ENCODE assay signal across 12 cellular contexts in genomic region chr20:32982617-32983458, GRCh38. TPM values are rescaled to one million over a fixed set of nuclear protein-coding genes. Genes with fewer than 3 reads are reported as not detected.
A peak's percentile ranks its signal among the peaks of the same experiment; 100 is the strongest.
DNase-seq lines count a peak whose midpoint lies in the region; ATAC-seq and TF ChIP-seq lines count a peak whose summit lies in the region.
"Had no signal": no experiment of that assay in that cellular context is flagged by ENCODE, and none has a peak within 500 bp of the region (broad histone marks: within the 10 kb centered on the region; RNA-seq: fewer than 3 reads in every experiment).

No MANE protein-coding gene starts in this region.

- no peak for TF ChIP-seq CTCF in dorsolateral prefrontal cortex (IDR thresholded peaks at IDR 0.05 in 54 of 56, conservative IDR thresholded peaks at IDR 0.05 in 2 of 56; ENCODE audit: low read depth in 1 of 56, partially characterized antibody in 56 of 56)

- peak overlapping the region in 58 of 59 donors; percentile 21 to 95 (median 84) for H3K27ac ChIP-seq in dorsolateral prefrontal cortex
- H3K27ac ChIP-seq: foreskin keratinocyte had no signal

- H3K27me3 ChIP-seq in dorsolateral prefrontal cortex = no peaks in the 10 kb centered on the region
- H3K27me3 ChIP-seq: foreskin keratinocyte had no signal

- no peaks in the 10 kb centered on the region for H3K36me3 Mint-ChIP-seq in activated naive CD8-positive, alpha-beta T cell treated with anti-CD3 and anti-CD28 coated beads for 36 hours

- DNase-seq in D341Med (ENCODE audit: low spot score) = peak; percentile 62
- DNase-seq in NCI-H1105 (lab: John Stamatoyannopoulos, UW) = peak; percentile 29
- DNase-seq in dorsolateral prefrontal cortex = peak in 5 of 10 donors; percentile 11 to 53 (median 31)
- DNase-seq in posterior cingulate gyrus = peak in 8 of 10 donors; percentile 19 to 92 (median 52)
- DNase-seq in activated naive CD8-positive, alpha-beta T cell treated with anti-CD3 and anti-CD28 coated beads for 36 hours = no peak
- no peak for DNase-seq in NCI-H1694 (lab: John Stamatoyannopoulos, UW)
- DNase-seq: activated T-cell treated with anti-CD3 and anti-CD28 coated beads, Interleukin-2, amount 50 U/mL, for 24 hours; foreskin keratinocyte; KG1; midbrain; stimulated activated CD8-positive, alpha-beta memory T cell treated with anti-CD3 and anti-CD28 coated beads, Interleukin-4, amount 100 ng/mL, for 48 hours had no signal

- no peak overlapping the region for H3K4me3 ChIP-seq in dorsolateral prefrontal cortex

- intact Hi-C loops in dorsolateral prefrontal cortex (cut with DNase I) (no loop called here), posterior cingulate gyrus (cut with DNase I) (loop anchor here (5.0 kb wide), 1 partner anchor 81 kb away; no protein-coding TSS in a partner anchor)

- no peak for ATAC-seq in GM19463 (IDR thresholded peaks at IDR 0.05; ENCODE audit: unreplicated experiment)
- ATAC-seq: foreskin keratinocyte had no signal

- peaks cover 6% of the 10 kb centered on the region for H3K4me1 Mint-ChIP-seq in activated naive CD8-positive, alpha-beta T cell treated with anti-CD3 and anti-CD28 coated beads for 36 hours

- H3K9me3 Mint-ChIP-seq in activated naive CD8-positive, alpha-beta T cell treated with anti-CD3 and anti-CD28 coated beads for 36 hours = no peaks in the 10 kb centered on the region
- H3K9me3 Mint-ChIP-seq: activated T-cell treated with anti-CD3 and anti-CD28 coated beads, Interleukin-2, amount 50 U/mL, for 24 hours had no signal

- no peaks in the 10 kb centered on the region for H3K27me3 Mint-ChIP-seq in activated naive CD8-positive, alpha-beta T cell treated with anti-CD3 and anti-CD28 coated beads for 36 hours
- H3K27me3 Mint-ChIP-seq: activated T-cell treated with anti-CD3 and anti-CD28 coated beads, Interleukin-2, amount 50 U/mL, for 24 hours had no signal

- H3K27ac Mint-ChIP-seq in activated naive CD8-positive, alpha-beta T cell treated with anti-CD3 and anti-CD28 coated beads for 36 hours = no peak overlapping the region
- H3K27ac Mint-ChIP-seq: activated T-cell treated with anti-CD3 and anti-CD28 coated beads, Interleukin-2, amount 50 U/mL, for 24 hours had no signal

- H3K4me3 Mint-ChIP-seq in activated naive CD8-positive, alpha-beta T cell treated with anti-CD3 and anti-CD28 coated beads for 36 hours = no peak overlapping the region
- H3K4me3 Mint-ChIP-seq: activated T-cell treated with anti-CD3 and anti-CD28 coated beads, Interleukin-2, amount 50 U/mL, for 24 hours had no signal

RNA-seq across cellular contexts. Expression of gene SUN5, which starts 21.4 kb away (rescaled TPM):
- not detected for total RNA-seq in dorsolateral prefrontal cortex
- not detected for total RNA-seq in activated naive CD8-positive, alpha-beta T cell treated with anti-CD3 and anti-CD28 coated beads for 36 hours
- total RNA-seq: foreskin keratinocyte had no signal

RNA-seq across cellular contexts. Expression of gene BPIFB2, which starts 24.7 kb away (rescaled TPM):
- not detected for total RNA-seq in dorsolateral prefrontal cortex
- not detected for total RNA-seq in activated naive CD8-positive, alpha-beta T cell treated with anti-CD3 and anti-CD28 coated beads for 36 hours
- total RNA-seq: foreskin keratinocyte had no signal

RNA-seq across cellular contexts. Expression of gene BPIFB6, which starts 48.6 kb away (rescaled TPM):
- total RNA-seq in dorsolateral prefrontal cortex = not detected
- not detected for total RNA-seq in activated naive CD8-positive, alpha-beta T cell treated with anti-CD3 and anti-CD28 coated beads for 36 hours
- total RNA-seq: foreskin keratinocyte had no signal

Comparison
In these comparisons a context has a peak if more than half of its experiments do, and no peak if none do; other contexts are left out.
1. DNase-seq: peak in D341Med (single experiment), NCI-H1105 (single experiment) and posterior cingulate gyrus (8 of 10); none in activated naive CD8-positive, alpha-beta T cell treated with anti-CD3 and anti-CD28 coated beads for 36 hours (single experiment) and NCI-H1694 (single experiment).